In the genomic region with DNA sequence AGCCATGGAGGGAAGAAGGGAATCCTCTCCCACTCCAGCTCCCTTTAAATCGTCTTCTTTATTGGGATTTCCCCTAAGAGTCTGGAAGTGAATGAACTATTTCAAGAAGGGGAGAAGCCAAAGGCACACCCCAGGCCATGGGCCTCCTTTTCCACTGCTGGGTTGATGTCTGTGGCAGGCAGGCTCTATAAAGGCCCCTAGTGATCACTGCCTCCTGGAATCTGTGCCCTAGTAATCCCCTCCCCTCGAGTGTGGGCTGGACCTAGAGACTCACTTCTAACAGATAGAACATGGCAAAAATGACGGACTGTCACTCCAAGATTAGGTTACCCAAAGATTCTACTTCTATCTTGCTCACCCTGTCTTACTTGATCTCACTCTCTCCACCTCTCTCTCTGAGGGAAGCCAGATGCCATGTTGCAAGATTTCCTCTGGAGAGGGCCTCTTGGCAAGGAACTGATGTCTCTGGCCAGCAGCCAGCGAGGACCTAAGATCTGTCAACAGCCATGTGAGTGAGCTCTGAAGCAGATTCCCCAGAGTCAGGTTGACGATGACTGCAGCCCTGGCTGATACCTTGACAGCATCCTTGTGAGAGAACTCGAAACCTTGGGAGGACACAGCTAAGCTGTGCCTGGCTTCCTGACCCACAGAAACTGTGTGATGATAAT, we compare ENCODE assay signal across 11 cellular contexts.
A peak's percentile ranks its signal among the peaks of the same experiment; 100 is the strongest.
DNase-seq lines count a peak whose midpoint lies in the region; TF ChIP-seq lines count a peak whose summit lies in the region.
"Had no signal": no experiment of that assay in that cellular context is flagged by ENCODE, and none has a peak within 500 bp of the region (broad histone marks: within the 10 kb centered on the region; RNA-seq: fewer than 3 reads in every experiment).

No MANE protein-coding gene starts in this region.

- no peak overlapping the region for H3K56ac ChIP-seq in mesendoderm (ENCODE audit: low read length)

- H3K79me1 ChIP-seq in mesendoderm (ENCODE audit: low read length), result no peaks in the 10 kb centered on the region

- no peak for TF ChIP-seq CTCF in choroid plexus epithelial cell (conservative IDR thresholded peaks at IDR 0.05; ENCODE audit: low read depth, low read length)
- TF ChIP-seq CTCF in uterus (IDR thresholded peaks at IDR 0.05), result no peak
- no peak for TF ChIP-seq CTCF in Peyer's patch (IDR thresholded peaks at IDR 0.05)

- no peak overlapping the region for H3K9ac ChIP-seq in mesendoderm (ENCODE audit: low read length)

- no peak overlapping the region for H3K4me2 ChIP-seq in mesendoderm (ENCODE audit: low read length)

- no peaks in the 10 kb centered on the region for H3K9me3 ChIP-seq in uterus
- no peaks in the 10 kb centered on the region for H3K9me3 ChIP-seq in Peyer's patch

- no peak overlapping the region for H3K18ac ChIP-seq in mesendoderm (ENCODE audit: low read length)

- no peak overlapping the region for H4K8ac ChIP-seq in mesendoderm (ENCODE audit: low read depth, low read length)

- H3K4ac ChIP-seq in mesendoderm (ENCODE audit: low read depth, low read length), result peak overlapping the region; percentile 1

- H3K27me3 ChIP-seq in mesendoderm (ENCODE audit: insufficient read depth, low read length, poor library complexity), result no peaks in the 10 kb centered on the region
- H3K27me3 ChIP-seq in uterus, result no peaks in the 10 kb centered on the region
- no peaks in the 10 kb centered on the region for H3K27me3 ChIP-seq in Peyer's patch

- TF ChIP-seq POLR2A in uterus (IDR thresholded peaks at IDR 0.05), result no peak
- TF ChIP-seq POLR2A in Peyer's patch (IDR thresholded peaks at IDR 0.05), result no peak

- intact Hi-C loops in uterus (cut with DNase I; ENCODE audit: low total_unique reads), result no loop called here

- H3K4me3 ChIP-seq in choroid plexus epithelial cell (ENCODE audit: low read depth, low read length) (no peak overlapping the region), mesendoderm (ENCODE audit: low read length) (no peak overlapping the region), uterus (no peak overlapping the region), Peyer's patch (no peak overlapping the region)

- H4K5ac ChIP-seq in mesendoderm (ENCODE audit: low read length), result no peak overlapping the region

- peak overlapping the region; percentile 75 for H2AK5ac ChIP-seq in mesendoderm (ENCODE audit: low read length)

- H2BK15ac ChIP-seq in mesendoderm (replicated peaks; ENCODE audit: low read depth), result no peak overlapping the region

- no CpG with 5 or more reads among the region's 6 CpGs for WGBS in mesendoderm (ENCODE audit: extremely low coverage, insufficient coverage, low lambda C conversion rate)

- H3K4me1 ChIP-seq in mesendoderm (ENCODE audit: control insufficient read depth, low read depth, low read length), result peaks cover 10% of the 10 kb centered on the region
- H3K4me1 ChIP-seq in uterus, result no peaks in the 10 kb centered on the region
- H3K4me1 ChIP-seq in Peyer's patch, result no peaks in the 10 kb centered on the region

- H3K27ac ChIP-seq in mesendoderm (ENCODE audit: low read depth, low read length) (no peak overlapping the region), uterus (no peak overlapping the region), Peyer's patch (no peak overlapping the region)

- H3K79me2 ChIP-seq in mesendoderm (ENCODE audit: control insufficient read depth, insufficient read depth, low read length), result no peaks in the 10 kb centered on the region

- peak overlapping the region; percentile 28 for H2BK5ac ChIP-seq in mesendoderm (ENCODE audit: low read length)

- DNase-seq in activated effector memory CD4-positive, alpha-beta T cell treated with anti-CD3 and anti-CD28 coated beads, Interleukin-2, amount 50 U/mL, for 16 hours, result peak; percentile 24
- DNase-seq in activated effector memory CD4-positive, alpha-beta T cell treated with Interleukin-2 at 50 U/mL for 16 hours, result no peak
- DNase-seq in choroid plexus epithelial cell (ENCODE audit: low read depth), result peak; percentile 73
- no peak for DNase-seq in mesendoderm
- DNase-seq in uterus, result peak; percentile 28 to 39
- no peak for DNase-seq in Peyer's patch
- DNase-seq in stimulated activated naive CD4-positive, alpha-beta T cell (lab: John Stamatoyannopoulos, UW), result no peak
- DNase-seq in activated CD8-positive, alpha-beta memory T cell treated with anti-CD3 and anti-CD28 coated beads, Interleukin-2, amount 50 U/mL, for 4 hours, result no peak
- DNase-seq: ACHN, H9, small intestine had no signal

- H2BK120ac ChIP-seq in mesendoderm (ENCODE audit: low read depth, low read length), result no peak overlapping the region

- no peaks in the 10 kb centered on the region for H3K36me3 ChIP-seq in mesendoderm (ENCODE audit: control insufficient read depth, insufficient read depth, low read length)
- no peaks in the 10 kb centered on the region for H3K36me3 ChIP-seq in uterus
- H3K36me3 ChIP-seq in Peyer's patch, result no peaks in the 10 kb centered on the region

- H3K23ac ChIP-seq in mesendoderm (ENCODE audit: low read length), result no peak overlapping the region

Comparison
In these comparisons a context has a peak if more than half of its experiments do, and no peak if none do; other contexts are left out.
1. DNase-seq: peak in activated effector memory CD4-positive, alpha-beta T cell treated with anti-CD3 and anti-CD28 coated beads, Interleukin-2, amount 50 U/mL, for 16 hours (single experiment), choroid plexus epithelial cell (single experiment) and uterus (2 of 2); none in activated effector memory CD4-positive, alpha-beta T cell treated with Interleukin-2 at 50 U/mL for 16 hours (single experiment), mesendoderm (single experiment), Peyer's patch (0 of 3), stimulated activated naive CD4-positive, alpha-beta T cell (0 of 6) and activated CD8-positive, alpha-beta memory T cell treated with anti-CD3 and anti-CD28 coated beads, Interleukin-2, amount 50 U/mL, for 4 hours (single experiment).